ENCODE assay signal across 1 cellular context in genomic region chr19:18170714-18171255, GRCh38.
A peak's percentile ranks its signal among the peaks of the same experiment; 100 is the strongest.
TF ChIP-seq lines count a peak whose summit lies in the region.

No MANE protein-coding gene starts in this region.

TF ChIP-seq in K562, 482 proteins besides CTCF, POLR2A, EP300 and RAD21:
- TF ChIP-seq POLR2G (IDR thresholded peaks at IDR 0.05; ENCODE audit: low read depth, low read length) (0 out of 2 replicates have a peak, but pooled peaks have one; percentile 12), CBFA2T2 (conservative IDR thresholded peaks at IDR 0.05) (no peak), TCFL5 (CRISPR knock-in tag; conservative IDR thresholded peaks at IDR 0.05) (no peak)
